In the genomic region with DNA sequence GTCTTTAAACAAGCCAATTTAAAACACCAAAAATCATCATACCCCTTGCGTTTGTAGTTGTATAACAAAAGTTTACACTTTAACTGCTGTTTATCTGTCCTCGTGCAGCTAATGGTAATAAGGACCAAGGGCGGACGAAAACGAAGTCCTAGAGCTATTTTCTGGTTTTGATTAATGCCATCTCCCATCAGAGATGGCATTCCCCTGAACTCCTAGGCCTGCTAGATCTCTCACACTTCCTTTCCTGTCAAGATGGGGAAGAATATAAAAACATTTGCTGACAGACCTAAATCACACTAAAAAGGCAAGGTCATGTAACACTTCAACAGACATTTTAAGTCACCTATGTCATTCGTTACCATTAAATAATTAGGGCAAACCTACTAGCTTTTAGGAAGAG, we compare ENCODE assay signal across 17 cellular contexts.
"Had no signal": no experiment of that assay in that cellular context is flagged by ENCODE, and none has a peak within 500 bp of the region (broad histone marks: within the 10 kb centered on the region; RNA-seq: fewer than 3 reads in every experiment).

No MANE protein-coding gene starts in this region.

- H3K27ac ChIP-seq: brain microvascular endothelial cell, neural progenitor cell, psoas muscle, skin epidermis, tibial artery had no signal

- H3K4me3 Mint-ChIP-seq: activated T-cell treated with anti-CD3 and anti-CD28 coated beads, Interleukin-2, amount 50 U/mL, for 72 hours; neural progenitor cell had no signal

- H3K4me1 Mint-ChIP-seq: neural progenitor cell had no signal

- H3K27me3 ChIP-seq: brain microvascular endothelial cell, neural progenitor cell, tibial artery had no signal

- H3K9me3 Mint-ChIP-seq: activated T-cell treated with anti-CD3 and anti-CD28 coated beads, Interleukin-2, amount 50 U/mL, for 72 hours; neural progenitor cell had no signal

- DNase-seq: activated CD4-positive, alpha-beta T cell treated with anti-CD3 and anti-CD28 coated beads, Interleukin-2, amount 50 U/mL, for 1 hour; activated effector memory CD4-positive, alpha-beta T cell treated with anti-CD3 and anti-CD28 coated beads, Interleukin-2, amount 50 U/mL, for 16 hours; activated naive CD4-positive, alpha-beta T cell treated with anti-CD3 and anti-CD28 coated beads, Interleukin-2, amount 50 U/mL, for 16 hours; activated T-cell treated with anti-CD3 and anti-CD28 coated beads, Interleukin-2, amount 50 U/mL, for 72 hours; aorta; brain microvascular endothelial cell; cortex of kidney; effector CD8-positive, alpha-beta T cell; psoas muscle; right cardiac atrium; stimulated activated naive CD8-positive, alpha-beta T cell treated with anti-CD3 and anti-CD28 coated beads, Interleukin-15, Interleukin-2, amounts not matched to agents 100 U/mL and 50 U/mL, for 24 hours; substantia nigra; T1000; tibial artery had no signal

- H3K9ac ChIP-seq: neural progenitor cell had no signal

- ATAC-seq: activated CD4-positive, CD25-positive, alpha-beta regulatory T cell treated with anti-CD3 and anti-CD28 coated beads, Interleukin-2, amount 50 U/mL, for 24 hours; activated T-cell treated with anti-CD3 and anti-CD28 coated beads, Interleukin-2, amount 50 U/mL, for 72 hours; right cardiac atrium; stimulated activated naive CD8-positive, alpha-beta T cell treated with anti-CD3 and anti-CD28 coated beads, Interleukin-15, Interleukin-2, amounts not matched to agents 100 U/mL and 50 U/mL, for 24 hours had no signal

- H3K9me3 ChIP-seq: psoas muscle, tibial artery had no signal

- H3K4me3 ChIP-seq: neural progenitor cell, psoas muscle, skin epidermis, tibial artery had no signal

- H3K4me1 ChIP-seq: neural progenitor cell had no signal

- H3K4me2 ChIP-seq: neural progenitor cell had no signal

- H2AFZ ChIP-seq: neural progenitor cell had no signal

- H3K27ac Mint-ChIP-seq: activated T-cell treated with anti-CD3 and anti-CD28 coated beads, Interleukin-2, amount 50 U/mL, for 72 hours; neural progenitor cell had no signal
